ENCODE assay signal across 14 cellular contexts in genomic region chr9:33404782-33405362, GRCh38. TPM values are rescaled to one million over a fixed set of nuclear protein-coding genes. Genes with fewer than 3 reads are reported as not detected.
DNase-seq lines count a peak whose midpoint lies in the region; ATAC-seq and TF ChIP-seq lines count a peak whose summit lies in the region.
"Had no signal": no experiment of that assay in that cellular context is flagged by ENCODE, and none has a peak within 500 bp of the region (broad histone marks: within the 10 kb centered on the region; RNA-seq: fewer than 3 reads in every experiment).

No MANE protein-coding gene starts in this region.

- no peaks in the 10 kb centered on the region for H3K79me1 ChIP-seq in trophoblast cell (ENCODE audit: low read length)

- no peak overlapping the region for H3K4me3 Mint-ChIP-seq in central memory CD8-positive, alpha-beta T cell
- H3K4me3 Mint-ChIP-seq in naive thymus-derived CD4-positive, alpha-beta T cell, result no peak overlapping the region
- H3K4me3 Mint-ChIP-seq: activated naive CD4-positive, alpha-beta T cell treated with anti-CD3 and anti-CD28 coated beads, Interleukin-2, amount 10 ng/mL, durations not matched to agents 7 days and 5 days had no signal

- H3K27me3 Mint-ChIP-seq in central memory CD8-positive, alpha-beta T cell, result no peaks in the 10 kb centered on the region
- H3K27me3 Mint-ChIP-seq in naive thymus-derived CD4-positive, alpha-beta T cell, result peaks cover 0 to 4% (median 0%) of the 10 kb centered on the region in 5 donors

- no peak overlapping the region for H2AFZ ChIP-seq in trophoblast cell (ENCODE audit: insufficient read depth, low read length, poor library complexity)

- H3K9ac ChIP-seq in trophoblast cell (ENCODE audit: low read length), result no peak overlapping the region

- H4K8ac ChIP-seq in trophoblast cell (ENCODE audit: low read depth, low read length), result no peak overlapping the region

- H2AK5ac ChIP-seq in trophoblast cell (ENCODE audit: low read length), result no peak overlapping the region

- H3K36me3 ChIP-seq in H7 (replicated peaks; ENCODE audit: control insufficient read depth, insufficient read depth, low read length), result no peaks in the 10 kb centered on the region
- no peaks in the 10 kb centered on the region for H3K36me3 ChIP-seq in naive thymus-derived CD4-positive, alpha-beta T cell (ENCODE audit: control insufficient read depth in 2 of 3, insufficient read depth in 3 of 3, low read length in 3 of 3)
- no peaks in the 10 kb centered on the region for H3K36me3 ChIP-seq in trophoblast cell (ENCODE audit: control insufficient read depth in 1 of 2, insufficient read depth in 2 of 2, low read length in 2 of 2)

- H3K4ac ChIP-seq in trophoblast cell (ENCODE audit: low read depth, low read length), result no peak overlapping the region

- H3K4me1 Mint-ChIP-seq in central memory CD8-positive, alpha-beta T cell, result no peaks in the 10 kb centered on the region
- peaks cover 4 to 14% (median 10%) of the 10 kb centered on the region in 7 donors for H3K4me1 Mint-ChIP-seq in naive thymus-derived CD4-positive, alpha-beta T cell

- H3K9me3 ChIP-seq in naive thymus-derived CD4-positive, alpha-beta T cell (ENCODE audit: control insufficient read depth in 2 of 3, low read length in 3 of 3), result no peaks in the 10 kb centered on the region
- peaks cover 2% of the 10 kb centered on the region for H3K9me3 ChIP-seq in trophoblast cell (ENCODE audit: insufficient read depth, low read depth, low read length)

- WGBS in trophoblast cell (ENCODE audit: extremely low coverage, insufficient coverage, insufficient read length), result no CpG with 5 or more reads among the region's 4 CpGs

- no peak overlapping the region for H4K91ac ChIP-seq in trophoblast cell (ENCODE audit: low read depth, low read length)

- H2BK12ac ChIP-seq in trophoblast cell (ENCODE audit: low read length), result no peak overlapping the region

- no peak overlapping the region for H3K14ac ChIP-seq in trophoblast cell (ENCODE audit: low read length)

- H2BK120ac ChIP-seq in trophoblast cell (ENCODE audit: insufficient read depth, low read length, poor library complexity), result no peak overlapping the region

- H4K12ac ChIP-seq in trophoblast cell (ENCODE audit: low read depth, low read length), result no peak overlapping the region

- peak overlapping the region; percentile 81 for H3K27ac Mint-ChIP-seq in central memory CD8-positive, alpha-beta T cell (ENCODE audit: low read depth)
- H3K27ac Mint-ChIP-seq in naive thymus-derived CD4-positive, alpha-beta T cell, result peak overlapping the region in 8 of 9 donors; percentile 12 to 82 (median 76)
- H3K27ac Mint-ChIP-seq: activated naive CD4-positive, alpha-beta T cell treated with anti-CD3 and anti-CD28 coated beads, Interleukin-2, amount 10 ng/mL, durations not matched to agents 7 days and 5 days had no signal

- H3K4me1 ChIP-seq in naive thymus-derived CD4-positive, alpha-beta T cell (ENCODE audit: control insufficient read depth in 2 of 2, insufficient read depth in 2 of 2, low read length in 2 of 2), result no peaks in the 10 kb centered on the region
- peaks cover 3 to 6% of the 10 kb centered on the region in 2 experiments for H3K4me1 ChIP-seq in trophoblast cell (ENCODE audit: control insufficient read depth in 1 of 2, insufficient read depth in 2 of 2, low read length in 2 of 2)

- H2BK5ac ChIP-seq in trophoblast cell (ENCODE audit: low read depth, low read length, poor library complexity), result no peak overlapping the region

- POLR2A ChIA-PET in naive thymus-derived CD4-positive, alpha-beta T cell (lab: Charles Lee), result interaction anchor here (0.8 to 3.8 kb wide), 9 partner anchors 11 to 69 kb away, joined by 3 to 40 read pairs (median 4); partner anchors contain the start of genes AQP3 and NOL6

- CTCF ChIA-PET in naive thymus-derived CD4-positive, alpha-beta T cell (lab: Charles Lee), result interaction anchor here (1.0 to 4.9 kb wide), 6 partner anchors 11 to 68 kb away, joined by 3 to 75 read pairs (median 23); partner anchors contain the start of genes AQP3 and NOL6

- no peak overlapping the region for H3K23ac ChIP-seq in trophoblast cell (ENCODE audit: low read length)

- H3K27me3 ChIP-seq in H7 (ENCODE audit: control insufficient read depth, insufficient read depth, low read length), result no peaks in the 10 kb centered on the region
- H3K27me3 ChIP-seq in naive thymus-derived CD4-positive, alpha-beta T cell (ENCODE audit: control insufficient read depth in 2 of 2, insufficient read depth in 2 of 2, low read length in 2 of 2), result no peaks in the 10 kb centered on the region
- no peaks in the 10 kb centered on the region for H3K27me3 ChIP-seq in trophoblast cell (ENCODE audit: insufficient read depth, low read length)

- peak; percentile 35 for DNase-seq in H7
- no peak for DNase-seq in central memory CD8-positive, alpha-beta T cell (ENCODE audit: low spot score in 2 of 2)
- no peak for DNase-seq in naive thymus-derived CD4-positive, alpha-beta T cell
- DNase-seq in effector CD4-positive, alpha-beta T cell, result no peak
- DNase-seq in NCI-H510A treated with DMSO at 0.1 percent for 48 hours (lab: John Stamatoyannopoulos, UW), result no peak
- no peak for DNase-seq in trophoblast cell
- DNase-seq: activated CD4-positive, CD25-positive, alpha-beta regulatory T cell; activated naive CD4-positive, alpha-beta T cell treated with anti-CD3 and anti-CD28 coated beads, Interleukin-2, amount 10 ng/mL, durations not matched to agents 7 days and 5 days; NCI-H1048; SW 1271 had no signal

- H3K4me2 ChIP-seq in trophoblast cell (ENCODE audit: low read length), result no peak overlapping the region

- no peak for ATAC-seq in central memory CD8-positive, alpha-beta T cell (replicated peaks; ENCODE audit: extremely low read depth, poor library complexity, severe bottlenecking)
- ATAC-seq in naive thymus-derived CD4-positive, alpha-beta T cell, result no peak
- no peak for ATAC-seq in HG02763 (IDR thresholded peaks at IDR 0.05; ENCODE audit: unreplicated experiment)

- H3K18ac ChIP-seq in trophoblast cell (ENCODE audit: low read length), result no peak overlapping the region

- no peaks in the 10 kb centered on the region for H3K36me3 Mint-ChIP-seq in central memory CD8-positive, alpha-beta T cell (ENCODE audit: insufficient read depth)
- no peaks in the 10 kb centered on the region for H3K36me3 Mint-ChIP-seq in naive thymus-derived CD4-positive, alpha-beta T cell
- H3K36me3 Mint-ChIP-seq: activated naive CD4-positive, alpha-beta T cell treated with anti-CD3 and anti-CD28 coated beads, Interleukin-2, amount 10 ng/mL, durations not matched to agents 7 days and 5 days had no signal

- TF ChIP-seq CTCF in 22Rv1 (IDR thresholded peaks at IDR 0.05), result no peak

- H3K27ac ChIP-seq in 22Rv1 (peak overlapping the region; percentile 12; the same call in 1 of the 2 replicates), trophoblast cell (ENCODE audit: low read depth, low read length) (no peak overlapping the region)
- H3K27ac ChIP-seq in naive thymus-derived CD4-positive, alpha-beta T cell (ENCODE audit: low read depth, low read length), result no peak overlapping the region
- H3K27ac ChIP-seq: epithelial cell of prostate had no signal

- no peaks in the 10 kb centered on the region for H3K9me3 Mint-ChIP-seq in central memory CD8-positive, alpha-beta T cell
- no peaks in the 10 kb centered on the region for H3K9me3 Mint-ChIP-seq in naive thymus-derived CD4-positive, alpha-beta T cell
- H3K9me3 Mint-ChIP-seq: activated naive CD4-positive, alpha-beta T cell treated with anti-CD3 and anti-CD28 coated beads, Interleukin-2, amount 10 ng/mL, durations not matched to agents 7 days and 5 days had no signal

- no peak overlapping the region for H3K4me3 ChIP-seq in H7 (ENCODE audit: insufficient read depth, low read depth, low read length)
- H3K4me3 ChIP-seq in naive thymus-derived CD4-positive, alpha-beta T cell (ENCODE audit: low read length), result no peak overlapping the region
- H3K4me3 ChIP-seq in trophoblast cell (ENCODE audit: low read depth, low read length), result no peak overlapping the region

- no peaks in the 10 kb centered on the region for H3K79me2 ChIP-seq in trophoblast cell (ENCODE audit: control insufficient read depth, insufficient read depth, low read length, poor library complexity)

- intact Hi-C loops in naive thymus-derived CD4-positive, alpha-beta T cell (cut with micrococcal nuclease), result loop anchor here in 1 of 2 donors (5.0 kb wide), 1 partner anchor 317 kb away; no protein-coding TSS in a partner anchor

RNA-seq across cellular contexts. Expression of gene AQP7, which starts 2.5 kb away (rescaled TPM):
- not detected in 2 replicates for total RNA-seq in H7 (2014; rRNA removed; shearing (Covaris generic))
- 1 to 10 TPM in 3 of 5 experiments, under 1 TPM in 2; 0.32 to 1.9 (median 1.1) TPM for total RNA-seq in naive thymus-derived CD4-positive, alpha-beta T cell
- under 1 TPM in 1 of 2 donors, not detected in 1; 0.53 TPM for polyA plus RNA-seq in naive thymus-derived CD4-positive, alpha-beta T cell
- 0.03 and 0.07 TPM in 2 replicates for polyA plus RNA-seq in trophoblast cell (2013)
- polyA plus RNA-seq: neural cell had no signal

RNA-seq across cellular contexts. Expression of gene AQP3, which starts 42.5 kb away (rescaled TPM):
- total RNA-seq in H7 (2014; rRNA removed; shearing (Covaris generic)), result 0.18 and 2.6 TPM in 2 replicates
- total RNA-seq in naive thymus-derived CD4-positive, alpha-beta T cell, result 100 to 1,000 TPM in 3 of 5 experiments, 10 to 100 TPM in 2; 53.3 to 173 (median 110) TPM
- polyA plus RNA-seq in naive thymus-derived CD4-positive, alpha-beta T cell, result 100 to 1,000 TPM; 178 to 252 TPM
- polyA plus RNA-seq in trophoblast cell (2013), result 10.4 and 11.8 TPM in 2 replicates
- polyA plus RNA-seq: neural cell had no signal

Comparison
In these comparisons a context has a peak if more than half of its experiments do, and no peak if none do; other contexts are left out.
1. RNA of gene AQP3, which starts 42.5 kb away (total RNA-seq): 53.3 to 173 TPM in naive thymus-derived CD4-positive, alpha-beta T cell; 0.18 to 2.6 TPM in H7; every median in the first group is over 10 times any median in the second.